Comparison of ENCODE assay signal across 1 cellular context in the genomic region with DNA sequence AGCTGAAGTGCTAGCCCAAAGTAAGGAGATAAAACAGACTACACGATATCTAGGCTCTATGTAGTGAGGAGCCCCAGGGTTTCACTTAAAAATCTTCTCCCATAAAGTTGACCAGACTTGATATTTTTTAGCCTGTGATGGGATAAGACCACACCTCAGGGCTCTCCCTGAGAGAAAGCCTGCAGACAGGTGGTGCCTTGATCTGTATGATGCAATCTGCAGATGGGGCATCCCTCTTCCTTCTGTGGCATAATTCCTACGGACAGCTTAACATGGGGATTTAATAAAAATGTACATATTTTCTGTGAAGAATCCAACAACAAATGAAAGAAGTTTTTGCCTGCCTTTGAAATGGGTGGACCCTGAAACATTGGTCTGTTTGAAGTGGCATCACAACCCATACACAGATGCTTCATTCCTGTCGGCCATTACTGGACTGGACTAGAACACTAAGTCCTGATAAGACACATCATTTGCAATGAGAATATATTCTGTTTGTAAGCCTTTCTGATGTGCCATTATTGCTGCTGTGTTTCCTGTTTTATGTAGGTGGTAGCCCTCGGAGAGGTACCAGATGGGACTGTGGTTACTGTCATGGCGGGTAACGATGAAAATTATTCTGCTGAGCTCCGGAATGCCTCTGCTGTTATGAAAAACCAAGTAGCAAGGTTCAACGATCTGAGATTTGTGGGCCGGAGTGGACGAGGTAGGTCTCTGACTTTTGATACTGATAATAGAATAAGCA.
TF ChIP-seq lines count a peak whose summit lies in the region.

No MANE protein-coding gene starts in this region.

TF ChIP-seq in GM12878, 131 proteins besides CTCF, POLR2A, EP300 and RAD21 (continued from another document):
- TF ChIP-seq, protein P1, sequence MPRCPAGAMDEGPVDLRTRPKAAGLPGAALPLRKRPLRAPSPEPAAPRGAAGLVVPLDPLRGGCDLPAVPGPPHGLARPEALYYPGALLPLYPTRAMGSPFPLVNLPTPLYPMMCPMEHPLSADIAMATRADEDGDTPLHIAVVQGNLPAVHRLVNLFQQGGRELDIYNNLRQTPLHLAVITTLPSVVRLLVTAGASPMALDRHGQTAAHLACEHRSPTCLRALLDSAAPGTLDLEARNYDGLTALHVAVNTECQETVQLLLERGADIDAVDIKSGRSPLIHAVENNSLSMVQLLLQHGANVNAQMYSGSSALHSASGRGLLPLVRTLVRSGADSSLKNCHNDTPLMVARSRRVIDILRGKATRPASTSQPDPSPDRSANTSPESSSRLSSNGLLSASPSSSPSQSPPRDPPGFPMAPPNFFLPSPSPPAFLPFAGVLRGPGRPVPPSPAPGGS (IDR thresholded peaks at IDR 0.05; ENCODE audit: borderline replicate concordance, insufficient read depth, low read depth, low read length, poor library complexity, severe bottlenecking), result peak; percentile 55
